ENCODE assay signal across 12 cellular contexts in genomic region chr1:191831572-191831971, GRCh38.
DNase-seq lines count a peak whose midpoint lies in the region; FAIRE-seq and TF ChIP-seq lines count a peak whose summit lies in the region.
"Had no signal": no experiment of that assay in that cellular context is flagged by ENCODE, and none has a peak within 500 bp of the region (broad histone marks: within the 10 kb centered on the region; RNA-seq: fewer than 3 reads in every experiment).

No MANE protein-coding gene starts in this region.

- no peak overlapping the region for H2BK5ac ChIP-seq in H1 (ENCODE audit: low read depth, low read length)

- WGBS in H1 (ENCODE audit: extremely low coverage in 1 of 2, insufficient coverage in 1 of 2, insufficient read length in 1 of 2, insufficient replicate concordance in 2 of 2, low coverage in 1 of 2, low lambda C conversion rate in 2 of 2, missing lambda C conversion rate in 1 of 2), 2 experiments, result 83% methylated on average over 4 of the region's 4 CpGs; no CpG with 5 or more reads in 1 of the 2 experiments
- WGBS in tibial nerve, 2 donors, result 86 to 87% methylated on average over 4 of the region's 4 CpGs

- H4K5ac ChIP-seq in H1 (ENCODE audit: insufficient read length, low read depth, low read length), result no peak overlapping the region

- H3K27me3 ChIP-seq in H1 (replicated peaks in 1 of 4; ENCODE audit: control insufficient read depth in 3 of 4, extremely low read depth in 1 of 4, insufficient read depth in 3 of 4, low read length in 3 of 4) (no peaks in the 10 kb centered on the region), tibial nerve (no peaks in the 10 kb centered on the region), osteoblast (ENCODE audit: insufficient read depth, low read length) (no peaks in the 10 kb centered on the region)

- H3K9me3 ChIP-seq in H1 (ENCODE audit: insufficient read depth in 2 of 2, low read depth in 1 of 2, low read length in 1 of 2) (no peaks in the 10 kb centered on the region), tibial nerve (no peaks in the 10 kb centered on the region), osteoblast (ENCODE audit: low read depth, low read length) (no peaks in the 10 kb centered on the region)

- DNase-seq in AG04449 (ENCODE audit: low read depth, low spot score) (no peak), H4 (ENCODE audit: low spot score) (peak; percentile 29), NCI-H82 treated with DMSO at 0.1 percent for 48 hours (lab: John Stamatoyannopoulos, UW; ENCODE audit: unreplicated experiment) (peak; percentile 70), H1 (ENCODE audit: low read depth in 1 of 2, low spot score in 2 of 2) (no peak), CD1c-positive myeloid dendritic cell (ENCODE audit: extremely low spot score) (no peak), NCI-H1048 (lab: John Stamatoyannopoulos, UW) (no peak), tibial nerve (ENCODE audit: low spot score in 2 of 2) (no peak), osteoblast (ENCODE audit: insufficient read length, low spot score, missing footprints) (no peak)
- DNase-seq: activated T-cell treated with anti-CD3 and anti-CD28 coated beads, Interleukin-2, amount 50 U/mL, for 4 hours; caudate nucleus; CD4-positive, alpha-beta memory T cell; NCI-H2029 treated with DMSO at 0.1 percent for 48 hours had no signal

- H4K8ac ChIP-seq in H1 (ENCODE audit: extremely low read depth, insufficient read depth, low read length), result no peak overlapping the region

- TF ChIP-seq RAD21 in H1 (IDR thresholded peaks at IDR 0.05 in 1 of 2, conservative IDR thresholded peaks at IDR 0.05 in 1 of 2; ENCODE audit: low read depth in 2 of 2, low read length in 2 of 2), result peak; percentile 67 to 76

- H3K23me2 ChIP-seq in H1 (ENCODE audit: low read depth, low read length), result no peaks in the 10 kb centered on the region

- no peak overlapping the region for H2BK15ac ChIP-seq in H1 (ENCODE audit: low read length)

- H3K4me3 ChIP-seq in AG04449 (ENCODE audit: low read depth, low read length) (no peak overlapping the region), H1 (ENCODE audit: extremely low read depth in 1 of 4, insufficient read depth in 2 of 4, low read depth in 3 of 4, low read length in 4 of 4) (no peak overlapping the region), tibial nerve (no peak overlapping the region), osteoblast (ENCODE audit: insufficient read depth, low read length) (no peak overlapping the region)

- H3K9ac ChIP-seq in H1 (replicated peaks in 1 of 4; ENCODE audit: extremely low read depth in 1 of 4, low read depth in 3 of 4, low read length in 3 of 4), result no peak overlapping the region

- no peak overlapping the region for H3K14ac ChIP-seq in H1 (ENCODE audit: insufficient read length)

- H4K20me1 ChIP-seq in H1 (replicated peaks in 1 of 2; ENCODE audit: control insufficient read depth in 1 of 2, insufficient read depth in 2 of 2, low read length in 2 of 2) (no peaks in the 10 kb centered on the region), osteoblast (ENCODE audit: insufficient read depth, low read length) (no peaks in the 10 kb centered on the region)

- H3K4me1 ChIP-seq in H1 (replicated peaks in 1 of 4; ENCODE audit: control insufficient read depth in 3 of 4, insufficient read depth in 4 of 4, low read length in 3 of 4) (no peaks in the 10 kb centered on the region), tibial nerve (no peaks in the 10 kb centered on the region), osteoblast (ENCODE audit: insufficient read depth, low read length) (no peaks in the 10 kb centered on the region)

- no peak overlapping the region for H3K23ac ChIP-seq in H1 (ENCODE audit: insufficient read length)

- H2AFZ ChIP-seq in H1 (ENCODE audit: low read length) (no peak overlapping the region), osteoblast (ENCODE audit: low read length) (no peak overlapping the region)

- H2AK5ac ChIP-seq in H1 (ENCODE audit: low read depth, low read length), result no peak overlapping the region

- TF ChIP-seq POLR2A in H1 (IDR thresholded peaks at IDR 0.05; ENCODE audit: control extremely low read depth in 1 of 2, low read depth in 2 of 2, low read length in 2 of 2) (no peak), tibial nerve (IDR thresholded peaks at IDR 0.05) (no peak)

- TF ChIP-seq EP300 in H1 (IDR thresholded peaks at IDR 0.05; ENCODE audit: borderline replicate concordance in 1 of 2, low read depth in 2 of 2, low read length in 2 of 2) (no peak), tibial nerve (IDR thresholded peaks at IDR 0.05) (no peak)

- no peak overlapping the region for H3K4ac ChIP-seq in H1 (replicated peaks; ENCODE audit: insufficient read length, low read depth, low read length)

- H3K27ac ChIP-seq in H1 (ENCODE audit: low read depth, low read length) (no peak overlapping the region), tibial nerve (no peak overlapping the region), osteoblast (ENCODE audit: low read depth, low read length) (no peak overlapping the region)

- no peak overlapping the region for H2BK20ac ChIP-seq in H1 (ENCODE audit: low read length)

- TF ChIP-seq CTCF in AG04449 (IDR thresholded peaks at IDR 0.05; ENCODE audit: insufficient read depth, low read length, missing control alignments) (peak; percentile 8), H1 (IDR thresholded peaks at IDR 0.05; ENCODE audit: control extremely low read depth in 1 of 3, insufficient read depth in 1 of 3, low read depth in 1 of 3, low read length in 3 of 3) (peak in 2 of 3 experiments; percentile 40 to 51; a peak in 2 of 4 replicates), tibial nerve (IDR thresholded peaks at IDR 0.05) (no peak), osteoblast (IDR thresholded peaks at IDR 0.05; ENCODE audit: extremely low read depth, low read depth, low read length) (no peak)

- H3K79me1 ChIP-seq in H1 (ENCODE audit: low read depth, low read length), result no peaks in the 10 kb centered on the region

- no peak overlapping the region for H3K18ac ChIP-seq in H1 (ENCODE audit: extremely low read depth, low read length)

- no peak overlapping the region for H2BK120ac ChIP-seq in H1 (replicated peaks; ENCODE audit: low read depth, low read length)

- no peak overlapping the region for H3K56ac ChIP-seq in H1 (replicated peaks; ENCODE audit: insufficient read length, low read depth, low read length)

- POLR2A ChIA-PET in AG04449 (lab: Yijun Ruan, JAX) (no interaction called here), H1 (lab: Charles Lee; ENCODE audit: partially characterized antibody) (no interaction called here)

- H2BK12ac ChIP-seq in H1 (ENCODE audit: low read depth, low read length), result no peak overlapping the region

- peak; percentile 13 for FAIRE-seq in H1 (lab: Jason Lieb, UNC)

- no peak overlapping the region for H4K91ac ChIP-seq in H1 (replicated peaks; ENCODE audit: insufficient read length, low read length)

- H3K36me3 ChIP-seq in H1 (ENCODE audit: control insufficient read depth in 2 of 4, insufficient read depth in 4 of 4, low read length in 3 of 4), result no peaks in the 10 kb centered on the region
- H3K36me3 ChIP-seq in tibial nerve, result no peaks in the 10 kb centered on the region
- H3K36me3 ChIP-seq in osteoblast (ENCODE audit: insufficient read depth, low read length), result no peaks in the 10 kb centered on the region

- CTCF ChIA-PET in AG04449 (lab: Yijun Ruan, JAX) (no interaction called here), H1 (lab: Charles Lee; ENCODE audit: partially characterized antibody) (no interaction called here)

- H3K79me2 ChIP-seq in H1 (ENCODE audit: control insufficient read depth in 1 of 2, insufficient read depth in 2 of 2, low read length in 2 of 2) (no peaks in the 10 kb centered on the region), osteoblast (ENCODE audit: insufficient read depth, low read length) (no peaks in the 10 kb centered on the region)

- H3K4me2 ChIP-seq in H1 (ENCODE audit: insufficient read depth in 1 of 2, low read depth in 2 of 2, low read length in 2 of 2), result no peak overlapping the region
- H3K4me2 ChIP-seq in osteoblast (ENCODE audit: insufficient read depth, low read length), result no peak overlapping the region

TF ChIP-seq in H1, 55 proteins besides CTCF, POLR2A, EP300 and RAD21 (continues in another document):
- TF ChIP-seq PHF8 (conservative IDR thresholded peaks at IDR 0.05; ENCODE audit: low read depth, low read length), result no peak
- TF ChIP-seq TAF1 (IDR thresholded peaks at IDR 0.05; ENCODE audit: low read depth, low read length), result no peak
- TF ChIP-seq CBX5 (IDR thresholded peaks at IDR 0.05; ENCODE audit: low read depth, low read length), result no peak
- no peak for TF ChIP-seq MAX (IDR thresholded peaks at IDR 0.05)
- no peak for TF ChIP-seq SAP30 (IDR thresholded peaks at IDR 0.05; ENCODE audit: insufficient read depth, insufficient replicate concordance, low read length)
- TF ChIP-seq SIX5 (IDR thresholded peaks at IDR 0.05; ENCODE audit: low read depth, low read length), result no peak
- TF ChIP-seq HDAC6 (IDR thresholded peaks at IDR 0.05; ENCODE audit: low read depth, low read length), result no peak
- no peak for TF ChIP-seq TCF12 (IDR thresholded peaks at IDR 0.05; ENCODE audit: low read depth, low read length)
- TF ChIP-seq POU5F1 (IDR thresholded peaks at IDR 0.05; ENCODE audit: low read depth, low read length), result no peak
- no peak for TF ChIP-seq CHD1 (IDR thresholded peaks at IDR 0.05; ENCODE audit: low read depth, low read length)
- TF ChIP-seq BACH1 (IDR thresholded peaks at IDR 0.05; ENCODE audit: low read length), result no peak
- no peak for TF ChIP-seq CBX8 (IDR thresholded peaks at IDR 0.05; ENCODE audit: borderline replicate concordance, low read depth, low read length)
- no peak for TF ChIP-seq E2F6 (IDR thresholded peaks at IDR 0.05)
- TF ChIP-seq ATF2 (IDR thresholded peaks at IDR 0.05; ENCODE audit: low read length), result no peak

Comparison
In these comparisons a context has a peak if more than half of its experiments do, and no peak if none do; other contexts are left out.
1. DNase-seq: peak in H4 (single experiment) and NCI-H82 treated with DMSO at 0.1 percent for 48 hours (single experiment); none in AG04449 (single experiment), H1 (0 of 2), CD1c-positive myeloid dendritic cell (single experiment), NCI-H1048 (single experiment), tibial nerve (0 of 2) and osteoblast (single experiment).
2. CTCF ChIP-seq: peak in AG04449 (single experiment) and H1 (2 of 3); none in tibial nerve (0 of 5) and osteoblast (single experiment).